In genomic region chr2:71943238-71944182, GRCh38 we compare ENCODE assay signal across 17 cellular contexts.
A peak's percentile ranks its signal among the peaks of the same experiment; 100 is the strongest.
DNase-seq lines count a peak whose midpoint lies in the region; ATAC-seq and TF ChIP-seq lines count a peak whose summit lies in the region.
"Had no signal": no experiment of that assay in that cellular context is flagged by ENCODE, and none has a peak within 500 bp of the region (broad histone marks: within the 10 kb centered on the region; RNA-seq: fewer than 3 reads in every experiment).

No MANE protein-coding gene starts in this region.

- no peak overlapping the region for H3K27ac ChIP-seq in body of pancreas
- H3K27ac ChIP-seq in psoas muscle, result peak overlapping the region; percentile 42
- H3K27ac ChIP-seq: C4-2B, RWPE1 had no signal

- ATAC-seq in body of pancreas, result peak; percentile 47
- peak; percentile 15 to 71 (median 57) for ATAC-seq in psoas muscle
- no peak for ATAC-seq in HG02981 (IDR thresholded peaks at IDR 0.05; ENCODE audit: unreplicated experiment)
- ATAC-seq in HG02610 (IDR thresholded peaks at IDR 0.05; ENCODE audit: unreplicated experiment), result no peak
- ATAC-seq: activated naive CD4-positive, alpha-beta T cell treated with anti-CD3 and anti-CD28 coated beads, Interleukin-2, amount 50 U/mL, for 72 hours had no signal

- intact Hi-C loops in body of pancreas (cut with DNase I) (no loop called here), psoas muscle (cut with DNase I) (no loop called here)

- TF ChIP-seq POLR2A in body of pancreas (IDR thresholded peaks at IDR 0.05), result no peak

- 85 to 89% methylated on average over 17 of the region's 17 CpGs for WGBS in body of pancreas, 2 donors
- 60 to 69% (median 64%) methylated on average over 17 of the region's 17 CpGs for WGBS in psoas muscle, 3 donors

- H3K4me1 ChIP-seq in body of pancreas (no peaks in the 10 kb centered on the region), psoas muscle (peaks cover 34% of the 10 kb centered on the region)

- peak; percentile 13 for DNase-seq in EL
- peak in 1 of 4 donors; percentile 42 for DNase-seq in body of pancreas
- DNase-seq in iPS-NIHi11 (ENCODE audit: low spot score), result peak; percentile 4
- peak; percentile 38 to 74 for DNase-seq in psoas muscle
- no peak for DNase-seq in NOMO-1 treated with dmso at 0.1 percent for 144 hours (lab: John Stamatoyannopoulos, UW; ENCODE audit: unreplicated experiment)
- no peak for DNase-seq in nucleus accumbens (lab: John Stamatoyannopoulos, UW)
- DNase-seq: central memory CD4-positive, alpha-beta T cell; KG1; NCI-H1694 treated with DMSO at 0.1 percent for 48 hours; NCI-H524; stimulated activated CD4-positive, alpha-beta T cell treated with anti-CD3 and anti-CD28 coated beads, Interleukin-4, amount 100 ng/mL, for 24 hours; stimulated activated naive CD4-positive, alpha-beta T cell had no signal

- H3K27me3 ChIP-seq in body of pancreas, result no peaks in the 10 kb centered on the region
- no peaks in the 10 kb centered on the region for H3K27me3 ChIP-seq in psoas muscle (ENCODE audit: insufficient read depth in 3 of 3, low read length in 2 of 3)

- H3K4me3 ChIP-seq in body of pancreas (no peak overlapping the region), psoas muscle (no peak overlapping the region)

- TF ChIP-seq CTCF in body of pancreas (IDR thresholded peaks at IDR 0.05) (no peak), psoas muscle (IDR thresholded peaks at IDR 0.05) (no peak)

- H3K9me3 ChIP-seq in body of pancreas (no peaks in the 10 kb centered on the region), psoas muscle (no peaks in the 10 kb centered on the region)

- H3K36me3 ChIP-seq in body of pancreas (replicated peaks in 1 of 2; ENCODE audit: insufficient read depth in 1 of 2, low read depth in 2 of 2), result no peaks in the 10 kb centered on the region
- H3K36me3 ChIP-seq in psoas muscle (ENCODE audit: insufficient read depth in 1 of 2, low read depth in 1 of 2), result no peaks in the 10 kb centered on the region

Comparison
In these comparisons a context has a peak if more than half of its experiments do, and no peak if none do; other contexts are left out.
1. DNase-seq: peak in EL (single experiment), iPS-NIHi11 (single experiment) and psoas muscle (2 of 2); none in NOMO-1 treated with dmso at 0.1 percent for 144 hours (single experiment) and nucleus accumbens (0 of 56).
2. ATAC-seq: peak in body of pancreas (single experiment) and psoas muscle (4 of 4); none in HG02981 (single experiment) and HG02610 (single experiment).